Comparison of ENCODE assay signal across 14 cellular contexts in genomic region chr16:84613408-84614071, GRCh38. TPM values are rescaled to one million over a fixed set of nuclear protein-coding genes. Genes with fewer than 3 reads are reported as not detected.
DNase-seq lines count a peak whose midpoint lies in the region; ATAC-seq, FAIRE-seq and TF ChIP-seq lines count a peak whose summit lies in the region.
"Had no signal": no experiment of that assay in that cellular context is flagged by ENCODE, and none has a peak within 500 bp of the region (broad histone marks: within the 10 kb centered on the region; RNA-seq: fewer than 3 reads in every experiment).

No MANE protein-coding gene starts in this region.

- peaks cover 7% of the 10 kb centered on the region for H3K36me3 ChIP-seq in CD4-positive, CD25-positive, alpha-beta regulatory T cell (ENCODE audit: control insufficient read depth, insufficient read depth, low read length)
- H3K36me3 ChIP-seq in K562 (ENCODE audit: control insufficient read depth, insufficient read depth, low read length): peaks cover 45% of the 10 kb centered on the region

- no peaks in the 10 kb centered on the region for H3K9me1 ChIP-seq in K562 (ENCODE audit: control insufficient read depth, insufficient read depth, low read length)

- peaks cover 44% of the 10 kb centered on the region for H3K36me3 Mint-ChIP-seq in CD4-positive, CD25-positive, alpha-beta regulatory T cell
- H3K36me3 Mint-ChIP-seq in HFFc6 (ENCODE audit: low read depth) (peaks cover 63% of the 10 kb centered on the region), nephron progenitor cell (ENCODE audit: low read depth) (peaks cover 46% of the 10 kb centered on the region)

- H3K4me3 Mint-ChIP-seq in CD4-positive, CD25-positive, alpha-beta regulatory T cell: peak overlapping the region; percentile 71 to 97 (median 82)
- peak overlapping the region; percentile 26; the same call in 1 of the 2 replicates for H3K4me3 Mint-ChIP-seq in HFFc6
- H3K4me3 Mint-ChIP-seq in nephron progenitor cell: peak overlapping the region; percentile 72

- DNase-seq in CD4-positive, CD25-positive, alpha-beta regulatory T cell: no peak
- DNase-seq in HFFc6 (no peak), K562 (ENCODE audit: extremely low read depth in 1 of 4, low spot score in 3 of 4) (no peak), nephron progenitor cell (no peak), NCI-H526 treated with DMSO at 0.1 percent for 48 hours (lab: John Stamatoyannopoulos, UW) (no peak)
- DNase-seq: activated CD8-positive, alpha-beta memory T cell treated with anti-CD3 and anti-CD28 coated beads, Interleukin-2, amount 50 U/mL, for 4 hours; NCI-H2227 treated with DMSO at 0.1 percent for 48 hours had no signal

- no peak for TF ChIP-seq EP300 in K562 (IDR thresholded peaks at IDR 0.05; ENCODE audit: low read length)

- H3K27me3 ChIP-seq in CD4-positive, CD25-positive, alpha-beta regulatory T cell (ENCODE audit: control insufficient read depth, insufficient read depth, low read length): no peaks in the 10 kb centered on the region
- no peaks in the 10 kb centered on the region for H3K27me3 ChIP-seq in K562 (ENCODE audit: control insufficient read depth in 2 of 2, insufficient read depth in 2 of 2, low read length in 2 of 2)
- H3K27me3 ChIP-seq: hepatocyte had no signal

- no peak for ATAC-seq in CD4-positive, CD25-positive, alpha-beta regulatory T cell (ENCODE audit: low read depth in 2 of 2)
- no peak for ATAC-seq in K562
- no peak for ATAC-seq in HG03460 (IDR thresholded peaks at IDR 0.05; ENCODE audit: unreplicated experiment)
- no peak for ATAC-seq in GM18519 (IDR thresholded peaks at IDR 0.05; ENCODE audit: low FRiP score, unreplicated experiment)
- no peak for ATAC-seq in HG03108 (IDR thresholded peaks at IDR 0.05; ENCODE audit: unreplicated experiment)

- 58% methylated on average over 7 of the region's 7 CpGs for WGBS in K562 (ENCODE audit: insufficient coverage, low coverage, missing lambda C conversion rate)

- intact Hi-C loops in K562 (cut with micrococcal nuclease): no loop called here

- peak overlapping the region in 1 of 2 experiments; percentile 43; a peak in 1 of 4 replicates for H3K9ac ChIP-seq in K562 (ENCODE audit: insufficient read depth in 1 of 2, low read depth in 2 of 2, low read length in 2 of 2)

- H3K4me2 ChIP-seq in K562 (ENCODE audit: insufficient read depth, low read length): no peak overlapping the region
- H3K4me2 ChIP-seq: hepatocyte had no signal

- H3K4me1 Mint-ChIP-seq in CD4-positive, CD25-positive, alpha-beta regulatory T cell: peaks cover 35 to 79% (median 56%) of the 10 kb centered on the region in 4 donors
- peaks cover 64% of the 10 kb centered on the region for H3K4me1 Mint-ChIP-seq in HFFc6 (ENCODE audit: low read depth)
- peaks cover 75% of the 10 kb centered on the region for H3K4me1 Mint-ChIP-seq in nephron progenitor cell

- peaks cover 72% of the 10 kb centered on the region for H3K79me2 ChIP-seq in K562 (ENCODE audit: control insufficient read depth, insufficient read depth, low read length)

- POLR2A ChIA-PET in K562 (lab: Yijun Ruan, JAX): interaction anchor here (0.6 to 1.2 kb wide), 3 partner anchors 16 to 50 kb away, joined by 3 to 5 read pairs (median 5); no protein-coding TSS in a partner anchor

- peaks cover 87% of the 10 kb centered on the region for H3K4me1 ChIP-seq in CD4-positive, CD25-positive, alpha-beta regulatory T cell (ENCODE audit: control insufficient read depth, insufficient read depth, low read length, poor library complexity, severe bottlenecking)
- peaks cover 17 to 31% of the 10 kb centered on the region in 2 experiments; a peak in 4 of 5 replicates for H3K4me1 ChIP-seq in K562 (replicated peaks in 1 of 2; ENCODE audit: control insufficient read depth in 2 of 2, insufficient read depth in 2 of 2, low read length in 2 of 2)

- no peaks in the 10 kb centered on the region; the same call in none of the 2 replicates for H4K20me1 ChIP-seq in K562 (replicated peaks; ENCODE audit: control insufficient read depth, insufficient read depth, low read length)

- H3K9me3 ChIP-seq in CD4-positive, CD25-positive, alpha-beta regulatory T cell (ENCODE audit: control insufficient read depth in 2 of 2, low read length in 2 of 2): no peaks in the 10 kb centered on the region
- H3K9me3 ChIP-seq in K562 (replicated peaks; ENCODE audit: control insufficient read depth, insufficient read depth, low read depth, low read length): no peaks in the 10 kb centered on the region; the same call in 1 of the 2 replicates

- H3K4me3 ChIP-seq in CD4-positive, CD25-positive, alpha-beta regulatory T cell (ENCODE audit: low read depth, low read length): peak overlapping the region; percentile 26
- no peak overlapping the region for H3K4me3 ChIP-seq in K562
- H3K4me3 ChIP-seq: hepatocyte had no signal

- CTCF ChIA-PET in K562 (lab: Yijun Ruan, JAX; ENCODE audit: low intra/inter-chr PET ratio): no interaction called here

- peak overlapping the region; percentile 79 to 94 (median 92) for H3K27ac Mint-ChIP-seq in CD4-positive, CD25-positive, alpha-beta regulatory T cell
- H3K27ac Mint-ChIP-seq in HFFc6: peak overlapping the region; percentile 63
- peak overlapping the region; percentile 90 for H3K27ac Mint-ChIP-seq in nephron progenitor cell
- H3K27ac Mint-ChIP-seq: progenitor cell of endocrine pancreas had no signal

- TF ChIP-seq CTCF in HFFc6 (IDR thresholded peaks at IDR 0.05): no peak
- TF ChIP-seq CTCF in K562 (IDR thresholded peaks at IDR 0.05 in 2 of 3, conservative IDR thresholded peaks at IDR 0.05 in 1 of 3; ENCODE audit: insufficient read depth in 2 of 3, low read depth in 1 of 3, low read length in 3 of 3): no peak
- TF ChIP-seq CTCF in nephron progenitor cell (IDR thresholded peaks at IDR 0.05): no peak

- peaks cover 0 to 1% (median 0%) of the 10 kb centered on the region in 7 donors for H3K9me3 Mint-ChIP-seq in CD4-positive, CD25-positive, alpha-beta regulatory T cell
- H3K9me3 Mint-ChIP-seq in HFFc6 (no peaks in the 10 kb centered on the region; the same call in 1 of the 2 replicates), nephron progenitor cell (no peaks in the 10 kb centered on the region)

- H3K27ac ChIP-seq in CD4-positive, CD25-positive, alpha-beta regulatory T cell (ENCODE audit: insufficient read depth, low read length, poor library complexity, severe bottlenecking): no peak overlapping the region
- H3K27ac ChIP-seq in K562 (ENCODE audit: extremely low read depth, low read depth, low read length): no peak overlapping the region
- H3K27ac ChIP-seq: hepatocyte had no signal

- no peak for TF ChIP-seq POLR2A in K562 (conservative IDR thresholded peaks at IDR 0.05)

- no TSS peak for BruUV-seq in K562 (replicated peaks; lab: Mats Ljungman, UMichigan)

- H3K27me3 Mint-ChIP-seq in CD4-positive, CD25-positive, alpha-beta regulatory T cell: no peaks in the 10 kb centered on the region
- H3K27me3 Mint-ChIP-seq in HFFc6 (ENCODE audit: insufficient read depth): no peaks in the 10 kb centered on the region; the same call in 1 of the 2 replicates
- no peaks in the 10 kb centered on the region for H3K27me3 Mint-ChIP-seq in nephron progenitor cell (ENCODE audit: low read depth, poor library complexity)

- no peak for FAIRE-seq in K562 (lab: Jason Lieb, UNC)
- FAIRE-seq: bronchial epithelial cell, D721Med had no signal

- in situ Hi-C loops in K562 (cut with MboI): no loop called here

- TF ChIP-seq RAD21 in K562 (CRISPR knock-in tag; conservative IDR thresholded peaks at IDR 0.05 in 1 of 2, IDR thresholded peaks at IDR 0.05 in 1 of 2): no peak

- no peak overlapping the region for H2AFZ ChIP-seq in K562 (ENCODE audit: low read depth, low read length)
- H2AFZ ChIP-seq: hepatocyte had no signal

RNA-seq across cellular contexts. Expression of gene COTL1, which starts 4.3 kb away (rescaled TPM):
- 353 TPM for total RNA-seq in CD4-positive, CD25-positive, alpha-beta regulatory T cell
- polyA plus RNA-seq in CD4-positive, CD25-positive, alpha-beta regulatory T cell: 100 to 1,000 TPM; 450 to 761 (median 584) TPM
- total RNA-seq in HFFc6 (2021; fragmentation: NEBNext Ultra II Directional; extraction: Animal tissue kit (Norgen Biotek cat#: 25700)): 100 to 1,000 TPM; 580 to 681 (median 632) TPM
- total RNA-seq in K562 (2011; cell fraction: chromatin; rRNA removed; ENCODE audit: low replicate concordance): 27.5 and 42.5 TPM in 2 replicates
- total RNA-seq in K562 (2011; cell fraction: nucleolus; rRNA removed): 32.2 and 34.5 TPM in 2 replicates
- 35.0 and 39.8 TPM in 2 replicates for total RNA-seq in K562 (2011; cell fraction: nucleoplasm; rRNA removed)
- total RNA-seq in K562 (2014; rRNA removed) (117 and 145 TPM in 2 replicates), K562 (2014; rRNA removed; fragmentation: Illumina TruSeq; extraction: Trizol) (49.5 and 60.5 TPM in 2 replicates), K562 (2015; rRNA removed; fragmentation: Illumina TruSeq; extraction: Trizol) (71.8 and 72.5 TPM in 2 replicates), K562 (2021) (185 and 186 TPM in 2 replicates)
- polyA plus RNA-seq in K562 (2011; rRNA removed) (33.9 and 39.4 TPM in 2 replicates), K562 (2014; fragmentation: Illumina TruSeq; extraction: Trizol) (161 TPM in 2 replicates), K562 (2014; fragmentation: Nextera tagmentation; extraction: Ambion mirVana) (10 to 100 TPM; 27.7 to 33.4 TPM), K562 (2014; rRNA removed) (91.2 and 100 TPM in 2 replicates)
- polyA plus RNA-seq in K562 (2011; cell fraction: cytosol; rRNA removed): 54.4 and 79.1 TPM in 2 replicates
- 33.5 and 46.0 TPM in 2 replicates for polyA plus RNA-seq in K562 (2011; cell fraction: nucleus; rRNA removed)
- 111 and 131 TPM in 2 replicates for polyA plus RNA-seq in K562 (2012)
- polyA minus RNA-seq in K562 (2011; rRNA and poly(A)+ RNA removed): 21.2 and 25.2 TPM in 2 replicates
- 32.1 and 32.6 TPM in 2 replicates for polyA minus RNA-seq in K562 (2011; cell fraction: cytosol; rRNA and poly(A)+ RNA removed)
- 15.1 and 19.7 TPM in 2 replicates for polyA minus RNA-seq in K562 (2011; cell fraction: nucleus; rRNA and poly(A)+ RNA removed)

RNA-seq across cellular contexts. Expression of gene KLHL36, which starts 34.8 kb away (rescaled TPM):
- total RNA-seq in CD4-positive, CD25-positive, alpha-beta regulatory T cell: 86.0 TPM
- 10 to 100 TPM; 28.1 to 43.4 (median 35.1) TPM for polyA plus RNA-seq in CD4-positive, CD25-positive, alpha-beta regulatory T cell
- total RNA-seq in HFFc6 (2021; fragmentation: NEBNext Ultra II Directional; extraction: Animal tissue kit (Norgen Biotek cat#: 25700)): 10 to 100 TPM; 37.6 to 58.3 (median 40.7) TPM
- 52.2 and 130 TPM in 2 replicates for total RNA-seq in K562 (2011; cell fraction: chromatin; rRNA removed; ENCODE audit: low replicate concordance)
- 84.1 and 104 TPM in 2 replicates for total RNA-seq in K562 (2011; cell fraction: nucleolus; rRNA removed)
- total RNA-seq in K562 (2011; cell fraction: nucleoplasm; rRNA removed): 79.9 and 86.4 TPM in 2 replicates
- total RNA-seq in K562 (2014; rRNA removed): 30.6 and 40.4 TPM in 2 replicates
- 15.5 and 16.6 TPM in 2 replicates for total RNA-seq in K562 (2014; rRNA removed; fragmentation: Illumina TruSeq; extraction: Trizol)
- total RNA-seq in K562 (2015; rRNA removed; fragmentation: Illumina TruSeq; extraction: Trizol): 18.5 and 21.1 TPM in 2 replicates
- 48.6 and 51.2 TPM in 2 replicates for total RNA-seq in K562 (2021)
- polyA plus RNA-seq in K562 (2011; rRNA removed): 25.6 and 34.8 TPM in 2 replicates
- polyA plus RNA-seq in K562 (2011; cell fraction: cytosol; rRNA removed): 33.1 and 49.1 TPM in 2 replicates
- 59.7 and 85.8 TPM in 2 replicates for polyA plus RNA-seq in K562 (2011; cell fraction: nucleus; rRNA removed)
- 22.4 and 33.6 TPM in 2 replicates for polyA plus RNA-seq in K562 (2012)
- polyA plus RNA-seq in K562 (2014; fragmentation: Illumina TruSeq; extraction: Trizol): 16.5 and 20.7 TPM in 2 replicates
- polyA plus RNA-seq in K562 (2014; fragmentation: Nextera tagmentation; extraction: Ambion mirVana): 1 to 10 TPM; 2.1 to 2.5 TPM
- polyA plus RNA-seq in K562 (2014; rRNA removed): 25.4 and 30.1 TPM in 2 replicates
- 31.9 and 39.3 TPM in 2 replicates for polyA minus RNA-seq in K562 (2011; rRNA and poly(A)+ RNA removed)
- 43.7 and 62.8 TPM in 2 replicates for polyA minus RNA-seq in K562 (2011; cell fraction: cytosol; rRNA and poly(A)+ RNA removed)
- polyA minus RNA-seq in K562 (2011; cell fraction: nucleus; rRNA and poly(A)+ RNA removed): 33.7 and 40.1 TPM in 2 replicates

Comparison
In these comparisons a context has a peak if more than half of its experiments do, and no peak if none do; other contexts are left out.
1. H3K4me3 Mint-ChIP-seq: peak in every context shown above with its lines; median percentile 82 in CD4-positive, CD25-positive, alpha-beta regulatory T cell; 72 in nephron progenitor cell; 26 in HFFc6.